Comparison of ENCODE assay signal across 1 cellular context in the genomic region with DNA sequence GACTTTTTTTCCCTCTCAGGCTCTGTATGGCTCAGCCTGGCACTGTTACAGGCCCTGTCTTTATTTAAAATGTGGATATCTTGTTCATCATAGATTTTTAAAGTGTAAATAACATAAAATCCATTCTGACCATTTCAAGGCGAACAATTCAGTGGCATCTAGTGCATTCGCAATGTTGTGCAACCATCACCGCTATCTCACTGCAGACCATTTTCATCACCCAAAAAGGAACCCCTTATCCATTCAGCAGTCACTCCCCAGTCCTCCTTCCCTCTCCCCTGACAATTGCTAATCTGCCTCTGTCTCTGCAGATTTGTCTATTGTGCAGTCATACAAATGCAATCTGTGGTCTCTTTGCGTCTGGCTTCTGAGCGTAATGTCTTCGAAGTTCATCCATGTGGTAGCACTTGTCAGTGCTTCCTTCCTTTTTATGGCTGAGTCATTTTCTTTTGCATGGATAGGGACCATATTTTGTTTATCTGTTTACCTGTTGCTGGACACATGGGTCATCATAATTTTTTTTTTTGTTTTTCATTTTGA.
TF ChIP-seq lines count a peak whose summit lies in the region.

No MANE protein-coding gene starts in this region.

TF ChIP-seq in K562, 482 proteins besides CTCF, POLR2A, EP300 and RAD21 (continues in another document):
- no peak for TF ChIP-seq ZNF695 (CRISPR knock-in tag; IDR thresholded peaks at IDR 0.05)
- TF ChIP-seq ZNF133 (CRISPR knock-in tag; IDR thresholded peaks at IDR 0.05), result no peak
- 0 out of 2 replicates have a peak, but pooled peaks have one; percentile 29 for TF ChIP-seq CTBP1 (IDR thresholded peaks at IDR 0.05; ENCODE audit: borderline replicate concordance)
- no peak for TF ChIP-seq SMAD2 (IDR thresholded peaks at IDR 0.05; ENCODE audit: low read depth, low read length)
- TF ChIP-seq, protein P1, sequence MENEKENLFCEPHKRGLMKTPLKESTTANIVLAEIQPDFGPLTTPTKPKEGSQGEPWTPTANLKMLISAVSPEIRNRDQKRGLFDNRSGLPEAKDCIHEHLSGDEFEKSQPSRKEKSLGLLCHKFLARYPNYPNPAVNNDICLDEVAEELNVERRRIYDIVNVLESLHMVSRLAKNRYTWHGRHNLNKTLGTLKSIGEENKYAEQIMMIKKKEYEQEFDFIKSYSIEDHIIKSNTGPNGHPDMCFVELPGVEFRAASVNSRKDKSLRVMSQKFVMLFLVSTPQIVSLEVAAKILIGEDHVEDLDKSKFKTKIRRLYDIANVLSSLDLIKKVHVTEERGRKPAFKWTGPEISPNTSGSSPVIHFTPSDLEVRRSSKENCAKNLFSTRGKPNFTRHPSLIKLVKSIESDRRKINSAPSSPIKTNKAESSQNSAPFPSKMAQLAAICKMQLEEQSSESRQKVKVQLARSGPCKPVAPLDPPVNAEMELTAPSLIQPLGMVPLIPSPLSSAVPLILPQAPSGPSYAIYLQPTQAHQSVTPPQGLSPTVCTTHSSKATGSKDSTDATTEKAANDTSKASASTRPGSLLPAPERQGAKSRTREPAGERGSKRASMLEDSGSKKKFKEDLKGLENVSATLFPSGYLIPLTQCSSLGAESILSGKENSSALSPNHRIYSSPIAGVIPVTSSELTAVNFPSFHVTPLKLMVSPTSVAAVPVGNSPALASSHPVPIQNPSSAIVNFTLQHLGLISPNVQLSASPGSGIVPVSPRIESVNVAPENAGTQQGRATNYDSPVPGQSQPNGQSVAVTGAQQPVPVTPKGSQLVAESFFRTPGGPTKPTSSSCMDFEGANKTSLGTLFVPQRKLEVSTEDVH (IDR thresholded peaks at IDR 0.05; ENCODE audit: low read depth, partially characterized antibody), result no peak
- no peak for TF ChIP-seq SMARCA4 (IDR thresholded peaks at IDR 0.05)
- TF ChIP-seq NFXL1 (CRISPR knock-in tag; IDR thresholded peaks at IDR 0.05), result no peak
- no peak for TF ChIP-seq CCAR2 (IDR thresholded peaks at IDR 0.05; ENCODE audit: low read depth, low read length)
- TF ChIP-seq CBFA2T3 (IDR thresholded peaks at IDR 0.05), result peak; percentile 42
- no peak for TF ChIP-seq NFIC (IDR thresholded peaks at IDR 0.05)
- TF ChIP-seq HNRNPL (IDR thresholded peaks at IDR 0.05; ENCODE audit: low read depth, low read length), result no peak
- TF ChIP-seq TRIM24 (IDR thresholded peaks at IDR 0.05), result 0 out of 4 replicates have a peak, but pooled peaks of 1 of the 2 experiments have one; percentile 31
- no peak for TF ChIP-seq ZNF324 (CRISPR knock-in tag; IDR thresholded peaks at IDR 0.05)
- peak; percentile 10; the same call in 1 of the 2 replicates for TF ChIP-seq C11orf30 (IDR thresholded peaks at IDR 0.05; ENCODE audit: low read depth)
- 0 out of 2 replicates have a peak, but pooled peaks have one; percentile 27 for TF ChIP-seq MAFG (tag; conservative IDR thresholded peaks at IDR 0.05)
- no peak for TF ChIP-seq GABPB1 (CRISPR knock-in tag; IDR thresholded peaks at IDR 0.05)
- TF ChIP-seq, protein P2, sequence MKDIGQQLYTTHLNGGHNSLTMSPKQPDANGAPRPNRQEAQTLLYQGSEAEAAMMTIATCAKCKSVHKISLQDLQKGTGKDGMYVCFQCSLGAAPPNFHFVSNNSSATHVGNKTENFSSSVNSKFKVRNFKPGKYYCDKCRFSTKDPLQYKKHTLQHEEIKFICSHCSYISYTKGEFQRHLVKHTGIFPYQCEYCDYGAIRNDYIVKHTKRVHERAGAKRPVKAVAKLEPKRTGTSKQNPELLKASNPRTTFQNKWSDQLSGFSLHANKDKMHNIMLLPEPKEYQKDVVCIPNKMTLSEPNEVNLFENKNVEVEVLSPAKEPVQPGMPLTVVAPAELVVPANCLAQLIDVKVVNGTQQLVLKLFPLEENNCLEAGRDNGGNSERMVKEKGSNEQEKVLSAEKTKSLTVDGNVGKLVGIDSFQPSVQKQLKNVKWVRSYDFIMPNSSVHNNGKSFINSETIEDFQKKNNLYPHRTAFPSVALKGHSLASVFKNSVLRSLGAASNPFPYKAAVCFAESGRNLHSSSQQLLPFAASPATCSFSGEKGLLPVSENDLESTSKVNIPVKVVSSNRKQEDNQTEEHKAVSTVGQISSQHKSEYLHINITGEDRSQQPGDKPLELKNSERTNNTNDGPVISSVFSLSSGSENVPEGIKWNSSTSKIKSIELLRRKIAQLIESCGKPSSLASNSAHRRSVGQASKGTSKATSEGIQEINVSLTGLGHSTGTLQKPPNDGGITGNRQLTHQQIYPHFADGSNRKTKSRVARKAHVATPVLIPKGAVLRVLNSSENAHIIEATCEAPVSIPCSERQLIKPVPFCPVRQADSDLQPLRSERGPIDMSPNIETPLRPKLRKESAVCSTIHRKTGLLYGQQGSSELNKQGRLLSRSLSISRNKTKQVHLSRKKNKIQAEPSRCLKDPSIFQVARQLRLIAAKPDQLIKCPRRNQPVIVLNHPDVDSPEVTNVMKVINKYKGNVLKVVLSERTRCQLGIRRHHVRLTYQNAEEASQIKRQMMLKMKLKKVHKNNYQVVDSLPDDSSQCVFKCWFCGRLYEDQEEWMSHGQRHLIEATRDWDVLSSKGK (CRISPR knock-in tag; IDR thresholded peaks at IDR 0.05), result no peak
- no peak for TF ChIP-seq EP400 (IDR thresholded peaks at IDR 0.05)
- no peak for TF ChIP-seq ZKSCAN1 (IDR thresholded peaks at IDR 0.05; ENCODE audit: low read depth, low read length)
- TF ChIP-seq, protein P3, sequence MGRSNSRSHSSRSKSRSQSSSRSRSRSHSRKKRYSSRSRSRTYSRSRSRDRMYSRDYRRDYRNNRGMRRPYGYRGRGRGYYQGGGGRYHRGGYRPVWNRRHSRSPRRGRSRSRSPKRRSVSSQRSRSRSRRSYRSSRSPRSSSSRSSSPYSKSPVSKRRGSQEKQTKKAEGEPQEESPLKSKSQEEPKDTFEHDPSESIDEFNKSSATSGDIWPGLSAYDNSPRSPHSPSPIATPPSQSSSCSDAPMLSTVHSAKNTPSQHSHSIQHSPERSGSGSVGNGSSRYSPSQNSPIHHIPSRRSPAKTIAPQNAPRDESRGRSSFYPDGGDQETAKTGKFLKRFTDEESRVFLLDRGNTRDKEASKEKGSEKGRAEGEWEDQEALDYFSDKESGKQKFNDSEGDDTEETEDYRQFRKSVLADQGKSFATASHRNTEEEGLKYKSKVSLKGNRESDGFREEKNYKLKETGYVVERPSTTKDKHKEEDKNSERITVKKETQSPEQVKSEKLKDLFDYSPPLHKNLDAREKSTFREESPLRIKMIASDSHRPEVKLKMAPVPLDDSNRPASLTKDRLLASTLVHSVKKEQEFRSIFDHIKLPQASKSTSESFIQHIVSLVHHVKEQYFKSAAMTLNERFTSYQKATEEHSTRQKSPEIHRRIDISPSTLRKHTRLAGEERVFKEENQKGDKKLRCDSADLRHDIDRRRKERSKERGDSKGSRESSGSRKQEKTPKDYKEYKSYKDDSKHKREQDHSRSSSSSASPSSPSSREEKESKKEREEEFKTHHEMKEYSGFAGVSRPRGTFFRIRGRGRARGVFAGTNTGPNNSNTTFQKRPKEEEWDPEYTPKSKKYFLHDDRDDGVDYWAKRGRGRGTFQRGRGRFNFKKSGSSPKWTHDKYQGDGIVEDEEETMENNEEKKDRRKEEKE (IDR thresholded peaks at IDR 0.05; ENCODE audit: borderline replicate concordance in 1 of 2, control insufficient read depth in 1 of 2, low read depth in 2 of 2, low read length in 1 of 2), result no peak
- no peak for TF ChIP-seq ZFP1 (CRISPR knock-in tag; IDR thresholded peaks at IDR 0.05)
- TF ChIP-seq, protein P4, sequence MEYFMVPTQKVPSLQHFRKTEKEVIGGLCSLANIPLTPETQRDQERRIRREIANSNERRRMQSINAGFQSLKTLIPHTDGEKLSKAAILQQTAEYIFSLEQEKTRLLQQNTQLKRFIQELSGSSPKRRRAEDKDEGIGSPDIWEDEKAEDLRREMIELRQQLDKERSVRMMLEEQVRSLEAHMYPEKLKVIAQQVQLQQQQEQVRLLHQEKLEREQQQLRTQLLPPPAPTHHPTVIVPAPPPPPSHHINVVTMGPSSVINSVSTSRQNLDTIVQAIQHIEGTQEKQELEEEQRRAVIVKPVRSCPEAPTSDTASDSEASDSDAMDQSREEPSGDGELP (CRISPR knock-in tag; IDR thresholded peaks at IDR 0.05; ENCODE audit: borderline replicate concordance), result no peak
- TF ChIP-seq SAFB2 (IDR thresholded peaks at IDR 0.05; ENCODE audit: borderline replicate concordance, low read depth, low read length, severe bottlenecking), result no peak
- TF ChIP-seq KLF6 (CRISPR knock-in tag; IDR thresholded peaks at IDR 0.05; ENCODE audit: borderline replicate concordance), result no peak
- TF ChIP-seq CEBPG (CRISPR knock-in tag; IDR thresholded peaks at IDR 0.05), result 0 out of 2 replicates have a peak, but pooled peaks have one; percentile 30
- peak; percentile 61 to 82 for TF ChIP-seq CEBPG (tag; conservative IDR thresholded peaks at IDR 0.05 in 1 of 2, IDR thresholded peaks at IDR 0.05 in 1 of 2)
- TF ChIP-seq CEBPB (tag; IDR thresholded peaks at IDR 0.05), result peak; percentile 82
- TF ChIP-seq L3MBTL2 (IDR thresholded peaks at IDR 0.05), result peak; percentile 50
- TF ChIP-seq ZNF174 (CRISPR knock-in tag; IDR thresholded peaks at IDR 0.05), result no peak
- TF ChIP-seq PML (IDR thresholded peaks at IDR 0.05; ENCODE audit: low read length), result no peak
- no peak for TF ChIP-seq ZNF785 (CRISPR knock-in tag; IDR thresholded peaks at IDR 0.05)
- TF ChIP-seq ZNF232 (CRISPR knock-in tag; IDR thresholded peaks at IDR 0.05), result no peak
- 0 out of 4 replicates have a peak, but pooled peaks of 1 of the 2 experiments have one; percentile 25 for TF ChIP-seq RCOR1 (IDR thresholded peaks at IDR 0.05; ENCODE audit: borderline replicate concordance in 1 of 2, low read depth in 2 of 2, low read length in 2 of 2)
- TF ChIP-seq HMGN3 (IDR thresholded peaks at IDR 0.05; ENCODE audit: borderline replicate concordance, extremely low read depth, insufficient read length, low read depth, low read length), result no peak
- TF ChIP-seq, protein P5, sequence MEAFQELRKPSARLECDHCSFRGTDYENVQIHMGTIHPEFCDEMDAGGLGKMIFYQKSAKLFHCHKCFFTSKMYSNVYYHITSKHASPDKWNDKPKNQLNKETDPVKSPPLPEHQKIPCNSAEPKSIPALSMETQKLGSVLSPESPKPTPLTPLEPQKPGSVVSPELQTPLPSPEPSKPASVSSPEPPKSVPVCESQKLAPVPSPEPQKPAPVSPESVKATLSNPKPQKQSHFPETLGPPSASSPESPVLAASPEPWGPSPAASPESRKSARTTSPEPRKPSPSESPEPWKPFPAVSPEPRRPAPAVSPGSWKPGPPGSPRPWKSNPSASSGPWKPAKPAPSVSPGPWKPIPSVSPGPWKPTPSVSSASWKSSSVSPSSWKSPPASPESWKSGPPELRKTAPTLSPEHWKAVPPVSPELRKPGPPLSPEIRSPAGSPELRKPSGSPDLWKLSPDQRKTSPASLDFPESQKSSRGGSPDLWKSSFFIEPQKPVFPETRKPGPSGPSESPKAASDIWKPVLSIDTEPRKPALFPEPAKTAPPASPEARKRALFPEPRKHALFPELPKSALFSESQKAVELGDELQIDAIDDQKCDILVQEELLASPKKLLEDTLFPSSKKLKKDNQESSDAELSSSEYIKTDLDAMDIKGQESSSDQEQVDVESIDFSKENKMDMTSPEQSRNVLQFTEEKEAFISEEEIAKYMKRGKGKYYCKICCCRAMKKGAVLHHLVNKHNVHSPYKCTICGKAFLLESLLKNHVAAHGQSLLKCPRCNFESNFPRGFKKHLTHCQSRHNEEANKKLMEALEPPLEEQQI (IDR thresholded peaks at IDR 0.05), result no peak
- TF ChIP-seq, protein P6, sequence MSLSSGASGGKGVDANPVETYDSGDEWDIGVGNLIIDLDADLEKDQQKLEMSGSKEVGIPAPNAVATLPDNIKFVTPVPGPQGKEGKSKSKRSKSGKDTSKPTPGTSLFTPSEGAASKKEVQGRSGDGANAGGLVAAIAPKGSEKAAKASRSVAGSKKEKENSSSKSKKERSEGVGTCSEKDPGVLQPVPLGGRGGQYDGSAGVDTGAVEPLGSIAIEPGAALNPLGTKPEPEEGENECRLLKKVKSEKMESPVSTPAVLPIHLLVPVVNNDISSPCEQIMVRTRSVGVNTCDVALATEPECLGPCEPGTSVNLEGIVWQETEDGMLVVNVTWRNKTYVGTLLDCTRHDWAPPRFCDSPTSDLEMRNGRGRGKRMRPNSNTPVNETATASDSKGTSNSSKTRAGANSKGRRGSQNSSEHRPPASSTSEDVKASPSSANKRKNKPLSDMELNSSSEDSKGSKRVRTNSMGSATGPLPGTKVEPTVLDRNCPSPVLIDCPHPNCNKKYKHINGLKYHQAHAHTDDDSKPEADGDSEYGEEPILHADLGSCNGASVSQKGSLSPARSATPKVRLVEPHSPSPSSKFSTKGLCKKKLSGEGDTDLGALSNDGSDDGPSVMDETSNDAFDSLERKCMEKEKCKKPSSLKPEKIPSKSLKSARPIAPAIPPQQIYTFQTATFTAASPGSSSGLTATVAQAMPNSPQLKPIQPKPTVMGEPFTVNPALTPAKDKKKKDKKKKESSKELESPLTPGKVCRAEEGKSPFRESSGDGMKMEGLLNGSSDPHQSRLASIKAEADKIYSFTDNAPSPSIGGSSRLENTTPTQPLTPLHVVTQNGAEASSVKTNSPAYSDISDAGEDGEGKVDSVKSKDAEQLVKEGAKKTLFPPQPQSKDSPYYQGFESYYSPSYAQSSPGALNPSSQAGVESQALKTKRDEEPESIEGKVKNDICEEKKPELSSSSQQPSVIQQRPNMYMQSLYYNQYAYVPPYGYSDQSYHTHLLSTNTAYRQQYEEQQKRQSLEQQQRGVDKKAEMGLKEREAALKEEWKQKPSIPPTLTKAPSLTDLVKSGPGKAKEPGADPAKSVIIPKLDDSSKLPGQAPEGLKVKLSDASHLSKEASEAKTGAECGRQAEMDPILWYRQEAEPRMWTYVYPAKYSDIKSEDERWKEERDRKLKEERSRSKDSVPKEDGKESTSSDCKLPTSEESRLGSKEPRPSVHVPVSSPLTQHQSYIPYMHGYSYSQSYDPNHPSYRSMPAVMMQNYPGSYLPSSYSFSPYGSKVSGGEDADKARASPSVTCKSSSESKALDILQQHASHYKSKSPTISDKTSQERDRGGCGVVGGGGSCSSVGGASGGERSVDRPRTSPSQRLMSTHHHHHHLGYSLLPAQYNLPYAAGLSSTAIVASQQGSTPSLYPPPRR (CRISPR knock-in tag; IDR thresholded peaks at IDR 0.05; ENCODE audit: borderline replicate concordance), result no peak
- no peak for TF ChIP-seq RBM17 (IDR thresholded peaks at IDR 0.05; ENCODE audit: borderline replicate concordance, low read depth, low read length)
- TF ChIP-seq, protein P7, sequence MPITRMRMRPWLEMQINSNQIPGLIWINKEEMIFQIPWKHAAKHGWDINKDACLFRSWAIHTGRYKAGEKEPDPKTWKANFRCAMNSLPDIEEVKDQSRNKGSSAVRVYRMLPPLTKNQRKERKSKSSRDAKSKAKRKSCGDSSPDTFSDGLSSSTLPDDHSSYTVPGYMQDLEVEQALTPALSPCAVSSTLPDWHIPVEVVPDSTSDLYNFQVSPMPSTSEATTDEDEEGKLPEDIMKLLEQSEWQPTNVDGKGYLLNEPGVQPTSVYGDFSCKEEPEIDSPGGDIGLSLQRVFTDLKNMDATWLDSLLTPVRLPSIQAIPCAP (CRISPR knock-in tag; IDR thresholded peaks at IDR 0.05; ENCODE audit: borderline replicate concordance), result no peak
- TF ChIP-seq TAL1 (IDR thresholded peaks at IDR 0.05), result peak; percentile 37
